ENCODE assay signal across 8 cellular contexts in the genomic region with DNA sequence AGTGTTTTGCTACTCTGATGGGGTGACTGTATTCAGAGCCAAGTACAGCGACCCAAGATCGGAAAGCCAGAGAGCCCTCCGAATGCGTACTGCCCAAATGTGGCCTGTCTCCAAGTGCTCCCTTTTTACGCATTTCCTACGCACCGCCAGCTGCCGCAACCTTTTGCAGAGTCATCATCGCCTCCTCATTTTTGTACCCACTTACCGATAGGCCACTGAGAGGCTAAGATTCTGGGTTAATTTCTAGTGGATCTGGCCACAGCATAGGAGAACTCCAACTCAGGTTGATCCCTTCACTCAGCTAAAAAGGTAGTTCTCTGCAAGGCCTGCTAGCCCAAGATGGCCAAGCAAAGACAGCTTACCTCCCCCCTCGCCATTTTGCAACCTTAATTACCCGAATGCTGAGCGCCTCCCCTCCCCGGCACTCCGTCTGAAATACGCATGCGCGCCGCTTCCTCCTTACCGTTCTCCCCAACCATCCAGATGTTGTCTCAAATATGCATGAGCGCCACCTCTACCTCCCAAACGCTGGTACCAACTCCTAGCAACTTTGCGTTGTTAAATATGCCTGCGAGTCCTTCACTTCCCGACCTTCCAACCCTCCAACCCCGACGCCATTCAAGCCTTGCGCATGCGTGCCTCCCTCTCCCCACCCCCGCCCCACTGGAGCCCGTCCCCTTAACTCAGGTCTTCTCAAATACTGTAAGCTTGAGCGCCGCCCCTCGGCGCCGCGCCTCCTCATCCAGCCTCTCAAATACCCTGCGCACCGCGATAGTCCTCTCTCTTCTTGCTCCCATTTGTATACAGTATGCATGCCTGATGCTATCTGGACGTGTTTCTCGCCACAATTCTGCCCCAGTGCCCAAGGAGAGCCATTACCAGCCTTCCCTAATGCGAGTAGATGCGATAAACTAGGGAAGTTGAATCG. TPM values are rescaled to one million over a fixed set of nuclear protein-coding genes. Genes with fewer than 3 reads are reported as not detected.
DNase-seq lines count a peak whose midpoint lies in the region; ATAC-seq lines count a peak whose summit lies in the region.

No MANE protein-coding gene starts in this region.

- peaks cover 4% of the 10 kb centered on the region for H3K36me3 ChIP-seq in CD4-positive, alpha-beta memory T cell (ENCODE audit: insufficient read depth, low read length)

- no peaks in the 10 kb centered on the region for H3K9me3 ChIP-seq in CD4-positive, alpha-beta memory T cell (ENCODE audit: control insufficient read depth in 1 of 2, low read length in 2 of 2)

- no peaks in the 10 kb centered on the region for H3K9me3 Mint-ChIP-seq in CD4-positive, alpha-beta memory T cell
- H3K9me3 Mint-ChIP-seq in activated CD4-positive, alpha-beta memory T cell treated with anti-CD3 and anti-CD28 coated beads, Interleukin-2, amount 10 ng/mL, durations not matched to agents 7 days and 5 days: no peaks in the 10 kb centered on the region

- intact Hi-C loops in CD4-positive, alpha-beta memory T cell (cut with micrococcal nuclease): loop anchor here (2.0 to 10.0 kb wide), 6 partner anchors 50 to 863 kb away; partner anchors contain the start of genes ABCB7 and RLIM

- H3K27ac ChIP-seq in CD4-positive, alpha-beta memory T cell (ENCODE audit: low read depth, low read length): peak overlapping the region; percentile 84

- ATAC-seq in GM19438 (IDR thresholded peaks at IDR 0.05; ENCODE audit: low read depth, unreplicated experiment) (peak; percentile 79), HG03571 (IDR thresholded peaks at IDR 0.05; ENCODE audit: unreplicated experiment) (peak; percentile 85)

- peak overlapping the region; percentile 94 to 98 (median 98) for H3K27ac Mint-ChIP-seq in CD4-positive, alpha-beta memory T cell
- H3K27ac Mint-ChIP-seq in activated CD4-positive, alpha-beta memory T cell treated with anti-CD3 and anti-CD28 coated beads, Interleukin-2, amount 10 ng/mL, durations not matched to agents 7 days and 5 days: peak overlapping the region; percentile 99

- H3K4me1 Mint-ChIP-seq in CD4-positive, alpha-beta memory T cell: peaks cover 5 to 34% (median 13%) of the 10 kb centered on the region in 4 donors
- H3K4me1 Mint-ChIP-seq in activated CD4-positive, alpha-beta memory T cell treated with anti-CD3 and anti-CD28 coated beads, Interleukin-2, amount 10 ng/mL, durations not matched to agents 7 days and 5 days: peaks cover 21% of the 10 kb centered on the region

- peak overlapping the region; percentile 90 to 100 (median 96) for H3K4me3 Mint-ChIP-seq in CD4-positive, alpha-beta memory T cell
- peak overlapping the region; percentile 91 for H3K4me3 Mint-ChIP-seq in activated CD4-positive, alpha-beta memory T cell treated with anti-CD3 and anti-CD28 coated beads, Interleukin-2, amount 10 ng/mL, durations not matched to agents 7 days and 5 days

- peak overlapping the region; percentile 94 to 96 for H3K4me3 ChIP-seq in CD4-positive, alpha-beta memory T cell (ENCODE audit: low read length in 2 of 2)

- CTCF ChIA-PET in CD4-positive, alpha-beta memory T cell (lab: Charles Lee; ENCODE audit: partially characterized antibody): interaction anchor here (0.6 kb wide), 1 partner anchor 33 kb away, joined by 3 read pairs; no protein-coding TSS in a partner anchor
- CTCF ChIA-PET in activated CD4-positive, alpha-beta memory T cell treated with anti-CD3 and anti-CD28 coated beads, Interleukin-2, amount 10 ng/mL, durations not matched to agents 7 days and 5 days (lab: Charles Lee): interaction anchor here (0.5 to 0.9 kb wide), 4 partner anchors 8 to 322 kb away, joined by 3 to 5 read pairs (median 3); partner anchors contain the start of gene RLIM

- DNase-seq in CD4-positive, alpha-beta memory T cell: peak; percentile 81 to 88 (median 85)
- peak; percentile 95 for DNase-seq in NCI-H82 (lab: John Stamatoyannopoulos, UW)
- peak; percentile 83 for DNase-seq in activated CD4-positive, alpha-beta memory T cell treated with anti-CD3 and anti-CD28 coated beads, Interleukin-2, amount 10 ng/mL, durations not matched to agents 7 days and 5 days
- DNase-seq in ecto neural progenitor cell (ENCODE audit: low spot score): peak; percentile 87
- peak; percentile 90 for DNase-seq in medulla oblongata (ENCODE audit: extremely low spot score)
- DNase-seq in stimulated activated CD4-positive, alpha-beta T cell treated with anti-CD3 and anti-CD28 coated beads, TNF-alpha, amount 100 ng/mL, for 48 hours (ENCODE audit: low read depth in 3 of 3): peak; percentile 56 to 71 (median 58)

- peaks cover 28% of the 10 kb centered on the region for H3K4me1 ChIP-seq in CD4-positive, alpha-beta memory T cell (ENCODE audit: insufficient read depth, low read length)

- no peaks in the 10 kb centered on the region for H3K27me3 ChIP-seq in CD4-positive, alpha-beta memory T cell (ENCODE audit: insufficient read depth, low read length)

- POLR2A ChIA-PET in CD4-positive, alpha-beta memory T cell (lab: Charles Lee; ENCODE audit: partially characterized antibody): interaction anchor here (0.9 to 1.8 kb wide), 5 partner anchors 20 to 1856 kb away, joined by 3 to 8 read pairs (median 4); partner anchors contain the start of gene RLIM
- POLR2A ChIA-PET in activated CD4-positive, alpha-beta memory T cell treated with anti-CD3 and anti-CD28 coated beads, Interleukin-2, amount 10 ng/mL, durations not matched to agents 7 days and 5 days (lab: Charles Lee): interaction anchor here (0.7 to 2.0 kb wide), 5 partner anchors 10 to 322 kb away, joined by 3 to 5 read pairs (median 3); partner anchors contain the start of gene RLIM

- H3K36me3 Mint-ChIP-seq in CD4-positive, alpha-beta memory T cell: peaks cover 0 to 22% of the 10 kb centered on the region in 2 donors
- peaks cover 25% of the 10 kb centered on the region for H3K36me3 Mint-ChIP-seq in activated CD4-positive, alpha-beta memory T cell treated with anti-CD3 and anti-CD28 coated beads, Interleukin-2, amount 10 ng/mL, durations not matched to agents 7 days and 5 days (ENCODE audit: low read depth)

- no peaks in the 10 kb centered on the region for H3K27me3 Mint-ChIP-seq in CD4-positive, alpha-beta memory T cell
- no peaks in the 10 kb centered on the region for H3K27me3 Mint-ChIP-seq in activated CD4-positive, alpha-beta memory T cell treated with anti-CD3 and anti-CD28 coated beads, Interleukin-2, amount 10 ng/mL, durations not matched to agents 7 days and 5 days

RNA-seq across cellular contexts. Expression of gene ZCCHC13, which starts 11.8 kb away (rescaled TPM):
- total RNA-seq in CD4-positive, alpha-beta memory T cell: not detected
- not detected for polyA plus RNA-seq in CD4-positive, alpha-beta memory T cell
- total RNA-seq in activated CD4-positive, alpha-beta memory T cell treated with anti-CD3 and anti-CD28 coated beads, Interleukin-2, amount 10 ng/mL, durations not matched to agents 7 days and 5 days: not detected

Comparison
In these comparisons a context has a peak if more than half of its experiments do, and no peak if none do; other contexts are left out.
1. Peak in every context shown above with its lines: DNase-seq, ATAC-seq, H3K4me3 ChIP-seq and H3K27ac ChIP-seq.